Comparison of ENCODE assay signal across 1 cellular context in the genomic region with DNA sequence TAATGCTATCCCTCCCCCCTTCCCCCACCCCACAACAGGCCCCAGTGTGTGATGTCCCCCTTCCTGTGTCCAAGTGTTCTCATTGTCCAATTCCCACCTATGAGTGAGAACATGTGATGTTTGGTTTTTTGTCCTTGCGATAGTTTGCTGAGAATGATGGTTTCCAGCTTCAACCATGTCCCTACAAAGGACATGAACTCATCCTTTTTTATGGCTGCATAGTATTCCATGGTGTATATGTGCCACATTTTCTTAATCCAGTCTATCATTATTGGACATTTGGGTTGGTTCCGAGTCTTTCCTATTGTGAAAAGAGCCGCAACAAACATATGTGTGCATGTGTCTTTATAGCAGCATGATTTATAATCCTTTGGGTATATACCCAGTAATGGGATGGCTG. TPM values are rescaled to one million over a fixed set of nuclear protein-coding genes. Genes with fewer than 3 reads are reported as not detected.
"Had no signal": no experiment of that assay in that cellular context is flagged by ENCODE, and none has a peak within 500 bp of the region (broad histone marks: within the 10 kb centered on the region; RNA-seq: fewer than 3 reads in every experiment).

No MANE protein-coding gene starts in this region.

RNA-seq across cellular contexts. Expression of a gene that starts 40.3 kb away (rescaled TPM):
- total RNA-seq: MCF 10A had no signal
